In genomic region chr19:34481861-34482379, GRCh38 we compare ENCODE assay signal across 12 cellular contexts. TPM values are rescaled to one million over a fixed set of nuclear protein-coding genes. Genes with fewer than 3 reads are reported as not detected.
DNase-seq lines count a peak whose midpoint lies in the region; ATAC-seq and TF ChIP-seq lines count a peak whose summit lies in the region.
"Had no signal": no experiment of that assay in that cellular context is flagged by ENCODE, and none has a peak within 500 bp of the region (broad histone marks: within the 10 kb centered on the region; RNA-seq: fewer than 3 reads in every experiment).

No MANE protein-coding gene starts in this region.

- peak; percentile 41 to 42 for ATAC-seq in activated T-cell treated with anti-CD3 and anti-CD28 coated beads, Interleukin-2, amount 50 U/mL, for 72 hours (replicated peaks in 1 of 2)
- no peak for ATAC-seq in HG03342 (IDR thresholded peaks at IDR 0.05; ENCODE audit: unreplicated experiment)

- no peak for DNase-seq in activated T-cell treated with anti-CD3 and anti-CD28 coated beads, Interleukin-2, amount 50 U/mL, for 72 hours
- no peak for DNase-seq in activated T-cell treated with anti-CD3 and anti-CD28 coated beads, Interleukin-2, amount 50 U/mL, for 48 hours
- DNase-seq in epithelial cell of esophagus (ENCODE audit: low read depth) (peak; percentile 57), mesenteric fat pad (ENCODE audit: low spot score) (peak; percentile 84), LoVo (ENCODE audit: low spot score) (no peak), GF-D8 (lab: John Stamatoyannopoulos, UW) (no peak), superior temporal gyrus (ENCODE audit: extremely low spot score) (no peak)
- DNase-seq: activated naive CD4-positive, alpha-beta T cell; NCI-H187 treated with DMSO at 0.1 percent for 48 hours had no signal

- no peaks in the 10 kb centered on the region for H3K36me3 Mint-ChIP-seq in activated T-cell treated with anti-CD3 and anti-CD28 coated beads, Interleukin-2, amount 50 U/mL, for 72 hours (ENCODE audit: insufficient read depth in 2 of 2)
- H3K36me3 Mint-ChIP-seq: natural killer cell treated with Interleukin-12 subunit alpha and Interleukin-12 subunit beta and Interleukin-15 and Interleukin-18, amount 100 ng/mL, for 72 hours had no signal

- peak overlapping the region; percentile 59 for H3K4me3 ChIP-seq in epithelial cell of esophagus (ENCODE audit: low read length)
- H3K4me3 ChIP-seq: BLaER1 treated with 17β-estradiol and CSF1 and Interleukin-3, amounts not matched to agents 10 nM and 100 nM had no signal

- peaks cover 6% of the 10 kb centered on the region for H3K4me1 Mint-ChIP-seq in activated T-cell treated with anti-CD3 and anti-CD28 coated beads, Interleukin-2, amount 50 U/mL, for 72 hours (ENCODE audit: low read depth)

- no peak overlapping the region for H3K27ac Mint-ChIP-seq in activated T-cell treated with anti-CD3 and anti-CD28 coated beads, Interleukin-2, amount 50 U/mL, for 72 hours
- H3K27ac Mint-ChIP-seq: natural killer cell treated with Interleukin-12 subunit alpha and Interleukin-12 subunit beta and Interleukin-15 and Interleukin-18, amount 100 ng/mL, for 72 hours had no signal

- no peak overlapping the region for H3K4me3 Mint-ChIP-seq in activated T-cell treated with anti-CD3 and anti-CD28 coated beads, Interleukin-2, amount 50 U/mL, for 72 hours

- H3K27me3 Mint-ChIP-seq in activated T-cell treated with anti-CD3 and anti-CD28 coated beads, Interleukin-2, amount 50 U/mL, for 72 hours (ENCODE audit: low read depth) = peaks cover 46% of the 10 kb centered on the region

- no peak for TF ChIP-seq CTCF in epithelial cell of esophagus (IDR thresholded peaks at IDR 0.05; ENCODE audit: insufficient read depth, low read depth, low read length, missing control alignments)

- H3K9me3 Mint-ChIP-seq in activated T-cell treated with anti-CD3 and anti-CD28 coated beads, Interleukin-2, amount 50 U/mL, for 72 hours = no peaks in the 10 kb centered on the region
- H3K9me3 Mint-ChIP-seq: natural killer cell treated with Interleukin-12 subunit alpha and Interleukin-12 subunit beta and Interleukin-15 and Interleukin-18, amount 100 ng/mL, for 72 hours had no signal

RNA-seq across cellular contexts. Expression of gene WTIP, which starts 0.4 kb away (rescaled TPM):
- total RNA-seq in activated T-cell treated with anti-CD3 and anti-CD28 coated beads, Interleukin-2, amount 50 U/mL, for 72 hours = under 1 TPM; 0.30 to 0.70 TPM
- total RNA-seq in mesenteric fat pad = 25.3 TPM

RNA-seq across cellular contexts. Expression of gene UBA2, which starts 53.7 kb away (rescaled TPM):
- 100 to 1,000 TPM; 153 to 183 TPM for total RNA-seq in activated T-cell treated with anti-CD3 and anti-CD28 coated beads, Interleukin-2, amount 50 U/mL, for 72 hours
- total RNA-seq in mesenteric fat pad = 115 TPM

Comparison
In these comparisons a context has a peak if more than half of its experiments do, and no peak if none do; other contexts are left out.
1. DNase-seq: peak in epithelial cell of esophagus (single experiment) and mesenteric fat pad (single experiment); none in activated T-cell treated with anti-CD3 and anti-CD28 coated beads, Interleukin-2, amount 50 U/mL, for 72 hours (0 of 2), activated T-cell treated with anti-CD3 and anti-CD28 coated beads, Interleukin-2, amount 50 U/mL, for 48 hours (0 of 2), LoVo (single experiment), GF-D8 (single experiment) and superior temporal gyrus (single experiment).
2. RNA of gene WTIP, which starts 0.4 kb away (total RNA-seq): 25.3 TPM in mesenteric fat pad (single experiment); 0.30 to 0.70 TPM in activated T-cell treated with anti-CD3 and anti-CD28 coated beads, Interleukin-2, amount 50 U/mL, for 72 hours; every median in the first group is over 10 times any median in the second.